ENCODE assay signal across 25 cellular contexts in genomic region chr5:150323819-150324218, GRCh38. TPM values are rescaled to one million over a fixed set of nuclear protein-coding genes. Genes with fewer than 3 reads are reported as not detected.
"Had no signal": no experiment of that assay in that cellular context is flagged by ENCODE, and none has a peak within 500 bp of the region (broad histone marks: within the 10 kb centered on the region; RNA-seq: fewer than 3 reads in every experiment).

No MANE protein-coding gene starts in this region.

- DNase-seq: KBM-7; NCI-H1048; NCI-H1105; NCI-H1417 treated with DMSO at 0.1 percent for 48 hours; NCI-H146; NCI-H1694 treated with DMSO at 0.1 percent for 48 hours; NCI-H1930; NCI-H2081; NCI-H2107; NCI-H2227 treated with DMSO at 0.1 percent for 48 hours; NCI-H524 treated with DMSO at 0.1 percent for 48 hours; NCI-H69; NCI-H774; NK-92 treated with Interleukin-12 subunit alpha and Interleukin-12 subunit beta, amount 100 ng/mL, for 24 hours; PC-3; SHP77 had no signal

- H3K27ac ChIP-seq: HL-60, RWPE1 had no signal

- ATAC-seq: Panc1, PC-3, SK-N-SH treated with all-trans-retinoic acid at 6 μM for 48 hours had no signal

- FAIRE-seq: HTR-8/SVneo had no signal

RNA-seq across cellular contexts. Expression of gene ARSI, which starts 21.1 kb away (rescaled TPM):
- total RNA-seq: OCI-LY7, SK-MEL-5 had no signal

RNA-seq across cellular contexts. Expression of gene CAMK2A, which starts 34.2 kb away (rescaled TPM):
- total RNA-seq: MCF 10A, NCI-H460, OCI-LY7, SK-MEL-5 had no signal
